ENCODE assay signal across 18 cellular contexts in genomic region chr9:38131729-38132128, GRCh38.
DNase-seq lines count a peak whose midpoint lies in the region; ATAC-seq and TF ChIP-seq lines count a peak whose summit lies in the region.
"Had no signal": no experiment of that assay in that cellular context is flagged by ENCODE, and none has a peak within 500 bp of the region (broad histone marks: within the 10 kb centered on the region; RNA-seq: fewer than 3 reads in every experiment).

No MANE protein-coding gene starts in this region.

- POLR2A ChIA-PET in PC-3 (lab: Charles Lee; ENCODE audit: unreplicated experiment), result no interaction called here

- H2BK5ac ChIP-seq in neuronal stem cell (ENCODE audit: low read length), result no peak overlapping the region

- CTCF ChIA-PET in PC-3 (lab: Charles Lee), result no interaction called here

- H3K79me2 ChIP-seq in PC-3 (ENCODE audit: low read length), result no peaks in the 10 kb centered on the region

- H4K20me1 ChIP-seq in BLaER1, result no peaks in the 10 kb centered on the region
- no peaks in the 10 kb centered on the region for H4K20me1 ChIP-seq in PC-3 (ENCODE audit: low read length)

- H3K27me3 ChIP-seq in BLaER1 (no peaks in the 10 kb centered on the region), neuronal stem cell (ENCODE audit: control insufficient read depth in 3 of 3, insufficient read depth in 3 of 3, low read depth in 1 of 3, low read length in 3 of 3) (peaks cover 0 to 20% (median 0%) of the 10 kb centered on the region in 3 experiments), upper lobe of right lung (no peaks in the 10 kb centered on the region), PC-3 (ENCODE audit: low read length) (no peaks in the 10 kb centered on the region)
- H3K27me3 ChIP-seq: BE2C had no signal

- no peak overlapping the region for H4K8ac ChIP-seq in neuronal stem cell (ENCODE audit: low read depth, low read length)

- H3K4me2 ChIP-seq in BLaER1 (peak overlapping the region; percentile 70; the same call in 1 of the 2 replicates), neuronal stem cell (ENCODE audit: insufficient read depth, low read length, poor library complexity, severe bottlenecking) (no peak overlapping the region), PC-3 (ENCODE audit: low read length) (no peak overlapping the region)
- H3K4me2 ChIP-seq: A549 had no signal

- H2AK5ac ChIP-seq in neuronal stem cell (ENCODE audit: low read depth, low read length), result peak overlapping the region; percentile 17

- H3K4me1 ChIP-seq in BLaER1 (peaks cover 55% of the 10 kb centered on the region), neuronal stem cell (ENCODE audit: control insufficient read depth in 2 of 2, insufficient read depth in 1 of 2, low read depth in 1 of 2, low read length in 2 of 2) (no peaks in the 10 kb centered on the region), upper lobe of right lung (no peaks in the 10 kb centered on the region), PC-3 (ENCODE audit: insufficient read depth, low read length) (no peaks in the 10 kb centered on the region)
- H3K4me1 ChIP-seq: A549, BE2C had no signal

- ATAC-seq in upper lobe of right lung (no peak), PC-3 (no peak), HG03108 (IDR thresholded peaks at IDR 0.05; ENCODE audit: unreplicated experiment) (no peak), HG02870 (IDR thresholded peaks at IDR 0.05; ENCODE audit: unreplicated experiment) (no peak)
- ATAC-seq: A549 had no signal

- H3K23ac ChIP-seq in neuronal stem cell (ENCODE audit: low read depth, low read length, poor library complexity), result no peak overlapping the region

- peak; percentile 52 for DNase-seq in SK-N-DZ (ENCODE audit: low spot score)
- DNase-seq in neuronal stem cell (ENCODE audit: low spot score), result no peak
- DNase-seq in upper lobe of right lung, result peak; percentile 3
- DNase-seq in PC-3, result no peak
- DNase-seq: BE2C; C1 segment of cervical spinal cord; CD4-positive, alpha-beta memory T cell; CD4-positive, CD25-positive, alpha-beta regulatory T cell; CD8-positive, alpha-beta memory T cell; COR-L47; DMS 273 treated with DMSO at 0.1 percent for 48 hours; DMS79 treated with DMSO at 0.1 percent for 48 hours; GF-D8 had no signal

- H2BK12ac ChIP-seq in neuronal stem cell (ENCODE audit: low read length), result no peak overlapping the region

- H3K36me3 ChIP-seq in BLaER1 (no peaks in the 10 kb centered on the region), neuronal stem cell (replicated peaks in 1 of 2; ENCODE audit: control insufficient read depth in 2 of 2, insufficient read depth in 2 of 2, low read length in 2 of 2) (no peaks in the 10 kb centered on the region), upper lobe of right lung (no peaks in the 10 kb centered on the region), PC-3 (ENCODE audit: low read depth, low read length) (no peaks in the 10 kb centered on the region)
- H3K36me3 ChIP-seq: BE2C had no signal

- H3F3A ChIP-seq in PC-3 (ENCODE audit: low read length, unreplicated experiment), result no peaks in the 10 kb centered on the region

- H3K9ac ChIP-seq in BLaER1, result no peak overlapping the region
- no peak overlapping the region for H3K9ac ChIP-seq in neuronal stem cell (ENCODE audit: low read depth, low read length, poor library complexity)
- H3K9ac ChIP-seq in PC-3 (ENCODE audit: low read length), result no peak overlapping the region

- intact Hi-C loops in upper lobe of right lung (cut with DNase I) (no loop called here), PC-3 (cut with micrococcal nuclease) (no loop called here)

- H2AFZ ChIP-seq in neuronal stem cell (ENCODE audit: low read length) (no peak overlapping the region), PC-3 (ENCODE audit: low read length) (no peak overlapping the region)

- H3K9me2 ChIP-seq in PC-3 (replicated peaks; ENCODE audit: low read length), result no peaks in the 10 kb centered on the region

- no CpG with 5 or more reads among the region's 8 CpGs for WGBS in neuronal stem cell (ENCODE audit: extremely low coverage in 2 of 2, insufficient read length in 2 of 2, insufficient replicate concordance in 1 of 2), 2 donors

- H3K18ac ChIP-seq in neuronal stem cell (ENCODE audit: low read length), result no peak overlapping the region

- H2BK120ac ChIP-seq in neuronal stem cell (ENCODE audit: low read depth, low read length), result no peak overlapping the region

- no peak overlapping the region for H3K4ac ChIP-seq in neuronal stem cell (ENCODE audit: low read length)

- H3K9me3 ChIP-seq in BLaER1 (no peaks in the 10 kb centered on the region), neuronal stem cell (replicated peaks in 1 of 2; ENCODE audit: control insufficient read depth in 2 of 2, insufficient read depth in 1 of 2, low read depth in 1 of 2, low read length in 2 of 2) (peaks cover 0 to 2% of the 10 kb centered on the region in 2 donors), upper lobe of right lung (no peaks in the 10 kb centered on the region), PC-3 (ENCODE audit: low read length) (no peaks in the 10 kb centered on the region)
- H3K9me3 ChIP-seq: A549, BE2C had no signal

- no peak overlapping the region for H3K14ac ChIP-seq in neuronal stem cell (ENCODE audit: low read length)

- H4K91ac ChIP-seq in neuronal stem cell (ENCODE audit: low read depth, low read length, poor library complexity), result no peak overlapping the region

- no TSS peak for BruUV-seq in PC-3 (replicated peaks; lab: Mats Ljungman, UMichigan)

- H3K4me3 ChIP-seq in BLaER1 (no peak overlapping the region), neuronal stem cell (ENCODE audit: low read length in 2 of 2) (no peak overlapping the region), upper lobe of right lung (no peak overlapping the region), PC-3 (ENCODE audit: low read length) (no peak overlapping the region)
- H3K4me3 ChIP-seq: A549 had no signal

- no peak for TF ChIP-seq CTCF in upper lobe of right lung (IDR thresholded peaks at IDR 0.05)
- TF ChIP-seq CTCF in PC-3 (conservative IDR thresholded peaks at IDR 0.05; ENCODE audit: low read depth, low read length), result no peak

- H2BK15ac ChIP-seq in neuronal stem cell (ENCODE audit: low read length), result no peak overlapping the region

- H3K79me1 ChIP-seq in neuronal stem cell (ENCODE audit: low read depth, low read length), result no peaks in the 10 kb centered on the region

- H3K27ac ChIP-seq in BLaER1, result no peak overlapping the region; the same call in 1 of the 2 replicates
- H3K27ac ChIP-seq in neuronal stem cell (replicated peaks; ENCODE audit: low read length), result no peak overlapping the region
- H3K27ac ChIP-seq in upper lobe of right lung, result no peak overlapping the region
- H3K27ac ChIP-seq in PC-3 (ENCODE audit: low read length), result no peak overlapping the region
- H3K27ac ChIP-seq: 22Rv1, A549 had no signal

Comparison
In these comparisons a context has a peak if more than half of its experiments do, and no peak if none do; other contexts are left out.
1. DNase-seq: peak in SK-N-DZ (single experiment) and upper lobe of right lung (single experiment); none in neuronal stem cell (single experiment) and PC-3 (single experiment).